ENCODE assay signal across 3 cellular contexts in the genomic region with DNA sequence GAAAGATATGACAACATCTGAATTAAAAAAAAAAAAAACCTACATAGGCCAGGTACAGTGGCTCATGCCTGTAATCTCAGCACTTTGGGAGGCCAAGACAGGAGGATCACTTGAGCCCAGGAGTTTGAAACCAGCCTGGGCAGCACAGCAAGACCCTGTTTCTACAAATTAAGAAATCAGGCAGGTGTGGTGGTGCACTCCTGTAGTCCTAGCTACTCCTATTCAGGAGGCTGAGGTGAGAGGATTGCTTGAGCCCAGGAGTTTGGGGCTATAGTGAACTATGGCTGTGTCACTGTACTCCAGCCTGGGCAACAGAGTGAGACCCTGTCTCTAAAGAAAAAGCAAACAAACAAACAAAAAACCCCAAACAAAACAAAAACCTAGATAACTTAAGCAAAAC. TPM values are rescaled to one million over a fixed set of nuclear protein-coding genes. Genes with fewer than 3 reads are reported as not detected.
"Had no signal": no experiment of that assay in that cellular context is flagged by ENCODE, and none has a peak within 500 bp of the region (broad histone marks: within the 10 kb centered on the region; RNA-seq: fewer than 3 reads in every experiment).

No MANE protein-coding gene starts in this region.

RNA-seq across cellular contexts. Expression of gene MAP7D2, which starts 45.8 kb away (rescaled TPM):
- total RNA-seq: skeletal muscle tissue had no signal
- polyA plus RNA-seq: naive thymus-derived CD8-positive, alpha-beta T cell; smooth muscle cell had no signal
